ENCODE assay signal across 12 cellular contexts in genomic region chr2:9249036-9249800, GRCh38. TPM values are rescaled to one million over a fixed set of nuclear protein-coding genes. Genes with fewer than 3 reads are reported as not detected.
DNase-seq lines count a peak whose midpoint lies in the region; ATAC-seq and TF ChIP-seq lines count a peak whose summit lies in the region.
"Had no signal": no experiment of that assay in that cellular context is flagged by ENCODE, and none has a peak within 500 bp of the region (broad histone marks: within the 10 kb centered on the region; RNA-seq: fewer than 3 reads in every experiment).

No MANE protein-coding gene starts in this region.

- H3K4me1 ChIP-seq in right cardiac atrium (ENCODE audit: control insufficient read depth, insufficient read depth, low read length) = peaks cover 24% of the 10 kb centered on the region
- peaks cover 0 to 72% of the 10 kb centered on the region in 2 donors for H3K4me1 ChIP-seq in right atrium auricular region
- peaks cover 75% of the 10 kb centered on the region for H3K4me1 ChIP-seq in mammary epithelial cell (ENCODE audit: insufficient read depth, low read length)
- peaks cover 15 to 36% of the 10 kb centered on the region in 2 donors for H3K4me1 ChIP-seq in lung (ENCODE audit: control insufficient read depth in 2 of 2, insufficient read depth in 2 of 2, low read length in 2 of 2)

- H3K27me3 ChIP-seq in right cardiac atrium (ENCODE audit: control insufficient read depth, insufficient read depth) (no peaks in the 10 kb centered on the region), right atrium auricular region (no peaks in the 10 kb centered on the region), mammary epithelial cell (ENCODE audit: insufficient read depth, low read length) (no peaks in the 10 kb centered on the region), lung (ENCODE audit: control insufficient read depth, insufficient read depth) (no peaks in the 10 kb centered on the region)

- dilution Hi-C loops in mammary epithelial cell (cut with HindIII; ENCODE audit: low sequenced_read_pairs) = no loop called here

- TF ChIP-seq CTCF in right atrium auricular region (IDR thresholded peaks at IDR 0.05) = no peak
- no peak for TF ChIP-seq CTCF in mammary epithelial cell (conservative IDR thresholded peaks at IDR 0.05 in 1 of 2, IDR thresholded peaks at IDR 0.05 in 1 of 2; ENCODE audit: extremely low read depth in 1 of 2, insufficient read depth in 1 of 2, low read depth in 1 of 2, low read length in 2 of 2)
- TF ChIP-seq CTCF in lung (IDR thresholded peaks at IDR 0.05; ENCODE audit: control extremely low read depth, extremely low read depth) = no peak

- ATAC-seq in right cardiac atrium (peak; percentile 27 to 44), lung (ENCODE audit: insufficient read depth, low FRiP score) (peak; percentile 13), HG02759 (IDR thresholded peaks at IDR 0.05; ENCODE audit: unreplicated experiment) (no peak), HG03442 (IDR thresholded peaks at IDR 0.05; ENCODE audit: unreplicated experiment) (no peak)

- H3K9me3 ChIP-seq in right cardiac atrium (ENCODE audit: control insufficient read depth, low read length) = no peaks in the 10 kb centered on the region
- H3K9me3 ChIP-seq in right atrium auricular region = no peaks in the 10 kb centered on the region
- no peaks in the 10 kb centered on the region for H3K9me3 ChIP-seq in mammary epithelial cell (replicated peaks; ENCODE audit: insufficient read depth, low read length)
- no peaks in the 10 kb centered on the region for H3K9me3 ChIP-seq in lung (ENCODE audit: control insufficient read depth in 2 of 2, insufficient read depth in 1 of 2, low read length in 1 of 2)

- intact Hi-C loops in right cardiac atrium (cut with DNase I) (no loop called here), mammary epithelial cell (cut with micrococcal nuclease) (loop anchor here (1.0 kb wide), 2 partner anchors 9 to 14 kb away; no protein-coding TSS in a partner anchor)

- WGBS in right cardiac atrium = 60% methylated on average over 10 of the region's 10 CpGs
- 2% methylated on average over 9 of the region's 10 CpGs for WGBS in mammary epithelial cell (ENCODE audit: low coverage, missing lambda C conversion rate)
- WGBS in lung, 2 donors = 61 to 66% methylated on average over 10 of the region's 10 CpGs

- H3K9ac ChIP-seq in mammary epithelial cell (ENCODE audit: insufficient read depth, low read length) = peak overlapping the region; percentile 72

- H4K20me1 ChIP-seq in mammary epithelial cell (ENCODE audit: insufficient read depth, low read length) = no peaks in the 10 kb centered on the region

- no peak overlapping the region for H3K4me3 ChIP-seq in right cardiac atrium (ENCODE audit: low read length)
- no peak overlapping the region for H3K4me3 ChIP-seq in right atrium auricular region
- H3K4me3 ChIP-seq in mammary epithelial cell (replicated peaks in 1 of 3; ENCODE audit: insufficient read depth in 1 of 3, low read depth in 2 of 3, low read length in 3 of 3) = no peak overlapping the region
- no peak overlapping the region for H3K4me3 ChIP-seq in lung

- peaks cover 96% of the 10 kb centered on the region for H3K79me2 ChIP-seq in mammary epithelial cell (ENCODE audit: insufficient read depth, low read length)

- DNase-seq in right cardiac atrium (no peak), right atrium auricular region (ENCODE audit: low spot score) (no peak), mammary epithelial cell (peak; percentile 88), lung (ENCODE audit: low spot score) (no peak), NCI-H446 treated with DMSO at 0.1 percent for 48 hours (lab: John Stamatoyannopoulos, UW) (no peak), 8988T (no peak)
- DNase-seq: activated CD4-positive, alpha-beta T cell treated with anti-CD3 and anti-CD28 coated beads for 1 hour; activated naive CD8-positive, alpha-beta T cell treated with anti-CD3 and anti-CD28 coated beads for 36 hours; foreskin melanocyte; NCI-H1092 treated with DMSO at 0.1 percent for 48 hours had no signal

- CTCF ChIA-PET in mammary epithelial cell (lab: Charles Lee; ENCODE audit: low non-redundant PET) = no interaction called here

- no peaks in the 10 kb centered on the region for H3K36me3 ChIP-seq in right atrium auricular region
- H3K36me3 ChIP-seq in mammary epithelial cell (ENCODE audit: insufficient read depth, low read length) = no peaks in the 10 kb centered on the region
- H3K36me3 ChIP-seq in lung (ENCODE audit: control insufficient read depth in 2 of 2, insufficient read depth in 2 of 2, low read length in 2 of 2) = no peaks in the 10 kb centered on the region

- in situ Hi-C loops in mammary epithelial cell (cut with MboI; ENCODE audit: low sequenced_read_pairs in 2 of 2) = no loop called here

- H3K4me2 ChIP-seq in mammary epithelial cell (ENCODE audit: insufficient read depth, low read depth, low read length) = peak overlapping the region; percentile 71

- peak overlapping the region; percentile 23 for H2AFZ ChIP-seq in mammary epithelial cell (ENCODE audit: low read depth, low read length)

- BruUV-seq in mammary epithelial cell (replicated peaks; lab: Mats Ljungman, UMichigan) = TSS peak; percentile 72

- H3K27ac ChIP-seq in right cardiac atrium (ENCODE audit: low read length) = no peak overlapping the region
- peak overlapping the region in 1 of 2 donors; percentile 64 for H3K27ac ChIP-seq in right atrium auricular region
- H3K27ac ChIP-seq in mammary epithelial cell (ENCODE audit: insufficient read depth, low read depth, low read length) = peak overlapping the region; percentile 95
- H3K27ac ChIP-seq in lung (ENCODE audit: low read depth in 1 of 2, low read length in 1 of 2) = peak overlapping the region in 1 of 2 donors; percentile 71

RNA-seq across cellular contexts. Expression of gene ASAP2, which starts 42.6 kb away (rescaled TPM):
- total RNA-seq in right cardiac atrium = 10 to 100 TPM; 13.3 to 19.7 (median 16.0) TPM
- polyA plus RNA-seq in right cardiac atrium = 9.2 TPM
- 10 to 100 TPM; 13.2 to 20.3 TPM for total RNA-seq in right atrium auricular region
- 100 to 1,000 TPM in 1 of 2 donors, 10 to 100 TPM in 1; 40.8 to 137 TPM for total RNA-seq in mammary epithelial cell
- polyA plus RNA-seq in mammary epithelial cell = 56.4 TPM
- 60.0 TPM for polyA minus RNA-seq in mammary epithelial cell
- 10 to 100 TPM; 19.2 to 30.9 TPM for total RNA-seq in lung
- polyA plus RNA-seq in lung = 10 to 100 TPM in 1 of 2 donors, 1 to 10 TPM in 1; 7.4 to 14.8 TPM

Comparison
In these comparisons a context has a peak if more than half of its experiments do, and no peak if none do; other contexts are left out.
1. ATAC-seq: peak in right cardiac atrium (2 of 2) and lung (single experiment); none in HG02759 (single experiment) and HG03442 (single experiment).